ENCODE assay signal across 8 cellular contexts in the genomic region with DNA sequence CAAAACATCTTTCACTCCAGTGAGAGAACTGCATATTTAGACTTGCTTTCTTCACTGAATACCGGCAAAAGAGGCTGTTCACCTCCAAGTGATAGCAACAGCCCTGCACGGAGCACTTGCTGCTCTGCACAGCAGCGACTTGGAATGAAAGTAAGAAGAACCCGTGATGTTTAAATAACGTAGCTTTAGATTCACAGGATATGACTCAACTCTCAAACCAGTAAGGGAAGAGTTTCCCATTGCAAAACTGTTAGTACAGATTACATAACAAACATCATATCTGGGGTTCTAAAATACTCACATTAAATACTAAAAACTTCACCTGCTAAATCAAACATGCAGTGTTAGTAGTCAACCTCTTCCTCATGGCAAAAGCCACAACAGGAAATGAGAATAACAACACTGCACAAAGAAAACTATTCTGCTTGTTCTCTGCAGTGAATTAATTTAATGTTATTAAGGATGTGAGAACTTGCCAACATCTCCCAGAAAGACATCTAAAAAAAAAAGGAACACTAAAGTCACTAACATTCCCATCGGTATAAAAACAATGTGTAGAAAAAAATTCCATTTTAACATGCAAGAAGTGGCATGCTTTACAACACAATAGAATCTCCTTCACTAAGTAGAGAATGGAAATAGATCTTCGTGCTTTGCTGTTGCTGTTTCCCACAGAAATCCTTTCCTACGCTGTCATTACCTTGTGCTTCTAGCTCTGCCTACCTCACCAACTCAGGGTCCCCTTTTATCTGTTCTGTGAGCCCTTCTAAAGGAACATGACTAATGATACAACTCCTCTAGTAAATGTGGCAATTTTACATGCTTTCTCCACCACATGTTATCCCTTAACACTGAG.
A peak's percentile ranks its signal among the peaks of the same experiment; 100 is the strongest.
DNase-seq lines count a peak whose midpoint lies in the region; ATAC-seq and TF ChIP-seq lines count a peak whose summit lies in the region.

No MANE protein-coding gene starts in this region.

- POLR2A ChIA-PET in naive thymus-derived CD4-positive, alpha-beta T cell (lab: Charles Lee), result interaction anchor here (0.7 kb wide), 1 partner anchor 108 kb away, joined by 3 read pairs; no protein-coding TSS in a partner anchor

- H3K4me1 ChIP-seq in naive thymus-derived CD4-positive, alpha-beta T cell (ENCODE audit: control insufficient read depth in 2 of 2, insufficient read depth in 2 of 2, low read length in 2 of 2), result no peaks in the 10 kb centered on the region
- no peaks in the 10 kb centered on the region for H3K4me1 ChIP-seq in effector memory CD4-positive, alpha-beta T cell (ENCODE audit: control insufficient read depth, insufficient read depth, low read length, poor library complexity, severe bottlenecking)

- peak overlapping the region; percentile 79 for H3K27ac ChIP-seq in HL-60 (replicated peaks)
- no peak overlapping the region for H3K27ac ChIP-seq in naive thymus-derived CD4-positive, alpha-beta T cell (ENCODE audit: low read depth, low read length)
- no peak overlapping the region for H3K27ac ChIP-seq in effector memory CD4-positive, alpha-beta T cell (ENCODE audit: insufficient read depth, low read length, poor library complexity, severe bottlenecking)

- H3K9me3 Mint-ChIP-seq in T-helper 2 cell treated with Interferon-gamma antibody and Interleukin-4, amounts not matched to agents 5 μg/mL and 100 μg/mL, for 36 hours, result no peaks in the 10 kb centered on the region
- H3K9me3 Mint-ChIP-seq in naive thymus-derived CD4-positive, alpha-beta T cell, result no peaks in the 10 kb centered on the region

- TF ChIP-seq CTCF in GM10266 (IDR thresholded peaks at IDR 0.05; ENCODE audit: control insufficient read depth, insufficient read depth, low read depth, missing control alignments) (no peak), HL-60 (IDR thresholded peaks at IDR 0.05; ENCODE audit: insufficient read depth, low read length) (no peak)

- H3K4me1 Mint-ChIP-seq in T-helper 2 cell treated with Interferon-gamma antibody and Interleukin-4, amounts not matched to agents 5 μg/mL and 100 μg/mL, for 36 hours (ENCODE audit: low read depth), result peaks cover 8% of the 10 kb centered on the region
- peaks cover 7 to 27% (median 17%) of the 10 kb centered on the region in 7 donors for H3K4me1 Mint-ChIP-seq in naive thymus-derived CD4-positive, alpha-beta T cell

- H3K9me3 ChIP-seq in naive thymus-derived CD4-positive, alpha-beta T cell (ENCODE audit: control insufficient read depth in 2 of 3, low read length in 3 of 3), result no peaks in the 10 kb centered on the region
- no peaks in the 10 kb centered on the region for H3K9me3 ChIP-seq in effector memory CD4-positive, alpha-beta T cell (ENCODE audit: control insufficient read depth, low read length)

- intact Hi-C loops in naive thymus-derived CD4-positive, alpha-beta T cell (cut with micrococcal nuclease), result no loop called here

- ATAC-seq in GM21447 (IDR thresholded peaks at IDR 0.05; ENCODE audit: unreplicated experiment), result peak; percentile 92
- peak; percentile 87 for ATAC-seq in esophagus mucosa
- ATAC-seq in naive thymus-derived CD4-positive, alpha-beta T cell, result peak; percentile 89

- no peaks in the 10 kb centered on the region for H3K27me3 ChIP-seq in HL-60 (ENCODE audit: insufficient read depth, poor library complexity, severe bottlenecking)
- H3K27me3 ChIP-seq in naive thymus-derived CD4-positive, alpha-beta T cell (ENCODE audit: control insufficient read depth in 2 of 2, insufficient read depth in 2 of 2, low read length in 2 of 2), result no peaks in the 10 kb centered on the region
- H3K27me3 ChIP-seq in effector memory CD4-positive, alpha-beta T cell (replicated peaks; ENCODE audit: control insufficient read depth, insufficient read depth, low read length, poor library complexity, severe bottlenecking), result no peaks in the 10 kb centered on the region

- no peak overlapping the region for H3K27ac Mint-ChIP-seq in T-helper 2 cell treated with Interferon-gamma antibody and Interleukin-4, amounts not matched to agents 5 μg/mL and 100 μg/mL, for 36 hours
- peak overlapping the region in 8 of 9 donors; percentile 14 to 88 (median 71) for H3K27ac Mint-ChIP-seq in naive thymus-derived CD4-positive, alpha-beta T cell

- DNase-seq in GM10266 (ENCODE audit: extremely low spot score) (peak; percentile 47), HL-60 (ENCODE audit: low read depth in 1 of 2, low spot score in 1 of 2) (peak; percentile 62 to 80), T-helper 9 cell (no peak)
- DNase-seq in T-helper 2 cell treated with Interferon-gamma antibody and Interleukin-4, amounts not matched to agents 5 μg/mL and 100 μg/mL, for 36 hours (ENCODE audit: low spot score), result peak; percentile 10
- DNase-seq in naive thymus-derived CD4-positive, alpha-beta T cell, result peak in 5 of 9 donors; percentile 14 to 48 (median 32)
- DNase-seq in effector memory CD4-positive, alpha-beta T cell, result no peak

- CTCF ChIA-PET in naive thymus-derived CD4-positive, alpha-beta T cell (lab: Charles Lee), result no interaction called here

- H3K4me3 Mint-ChIP-seq in T-helper 2 cell treated with Interferon-gamma antibody and Interleukin-4, amounts not matched to agents 5 μg/mL and 100 μg/mL, for 36 hours, result peak overlapping the region; percentile 24
- peak overlapping the region; percentile 43 to 87 (median 75) for H3K4me3 Mint-ChIP-seq in naive thymus-derived CD4-positive, alpha-beta T cell

- H3K36me3 Mint-ChIP-seq in T-helper 2 cell treated with Interferon-gamma antibody and Interleukin-4, amounts not matched to agents 5 μg/mL and 100 μg/mL, for 36 hours (ENCODE audit: low read depth), result no peaks in the 10 kb centered on the region
- no peaks in the 10 kb centered on the region for H3K36me3 Mint-ChIP-seq in naive thymus-derived CD4-positive, alpha-beta T cell

- H3K27me3 Mint-ChIP-seq in T-helper 2 cell treated with Interferon-gamma antibody and Interleukin-4, amounts not matched to agents 5 μg/mL and 100 μg/mL, for 36 hours (ENCODE audit: low read depth), result peaks cover 12% of the 10 kb centered on the region
- H3K27me3 Mint-ChIP-seq in naive thymus-derived CD4-positive, alpha-beta T cell, result peaks cover 0 to 11% (median 4%) of the 10 kb centered on the region in 5 donors

- peak overlapping the region; percentile 48 for H3K4me3 ChIP-seq in HL-60 (replicated peaks; ENCODE audit: insufficient read depth, low read length)
- H3K4me3 ChIP-seq in naive thymus-derived CD4-positive, alpha-beta T cell (ENCODE audit: low read length), result no peak overlapping the region
- H3K4me3 ChIP-seq in effector memory CD4-positive, alpha-beta T cell (ENCODE audit: insufficient read depth, low read depth, low read length, poor library complexity, severe bottlenecking), result no peak overlapping the region

- no peaks in the 10 kb centered on the region for H3K36me3 ChIP-seq in naive thymus-derived CD4-positive, alpha-beta T cell (ENCODE audit: control insufficient read depth in 2 of 3, insufficient read depth in 3 of 3, low read length in 3 of 3)
- no peaks in the 10 kb centered on the region for H3K36me3 ChIP-seq in effector memory CD4-positive, alpha-beta T cell (ENCODE audit: control insufficient read depth, insufficient read depth, low read length)

Comparison
In these comparisons a context has a peak if more than half of its experiments do, and no peak if none do; other contexts are left out.
1. DNase-seq: peak in GM10266 (single experiment), HL-60 (2 of 2), T-helper 2 cell treated with Interferon-gamma antibody and Interleukin-4, amounts not matched to agents 5 μg/mL and 100 μg/mL, for 36 hours (single experiment) and naive thymus-derived CD4-positive, alpha-beta T cell (5 of 9); none in effector memory CD4-positive, alpha-beta T cell (0 of 3) and T-helper 9 cell (single experiment).
2. Peak in every context shown above with its lines, with median percentiles within 50 percentile points of each other: ATAC-seq.